Comparison of ENCODE assay signal across 21 cellular contexts in the genomic region with DNA sequence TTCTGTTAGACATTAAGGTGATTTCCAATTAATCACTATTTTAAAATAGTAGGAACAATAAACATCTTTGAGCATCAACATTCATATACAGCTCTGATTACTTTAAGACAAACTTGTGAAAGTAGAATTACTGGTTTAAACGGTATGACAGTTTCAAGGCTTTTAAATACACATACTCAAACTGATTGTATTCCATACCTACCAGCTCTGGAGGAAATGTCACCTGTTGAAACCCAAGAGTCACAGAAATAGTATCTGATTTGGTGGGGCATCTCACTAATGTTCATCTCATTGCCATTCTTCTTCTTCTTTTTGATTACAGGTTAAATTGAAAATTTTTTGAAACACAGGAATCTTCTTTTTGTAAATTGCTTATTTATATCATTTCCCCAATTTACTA. TPM values are rescaled to one million over a fixed set of nuclear protein-coding genes. Genes with fewer than 3 reads are reported as not detected.
DNase-seq lines count a peak whose midpoint lies in the region; ATAC-seq, FAIRE-seq and TF ChIP-seq lines count a peak whose summit lies in the region.
"Had no signal": no experiment of that assay in that cellular context is flagged by ENCODE, and none has a peak within 500 bp of the region (broad histone marks: within the 10 kb centered on the region; RNA-seq: fewer than 3 reads in every experiment).

No MANE protein-coding gene starts in this region.

- H3F3A ChIP-seq in MM.1S (ENCODE audit: insufficient read depth, low read length): peaks cover 3% of the 10 kb centered on the region; the same call in 1 of the 2 replicates

- H3K9ac ChIP-seq in MM.1S (ENCODE audit: low read length): no peak overlapping the region; the same call in 1 of the 2 replicates
- H3K9ac ChIP-seq: BLaER1 had no signal

- DNase-seq in MM.1S (peak; percentile 55), T-helper 17 cell (no peak), NCI-H526 treated with DMSO at 0.1 percent for 48 hours (lab: John Stamatoyannopoulos, UW) (no peak), NK-92 (lab: John Stamatoyannopoulos, UW; ENCODE audit: unreplicated experiment) (no peak), sigmoid colon (no peak), HK-2 (ENCODE audit: unreplicated experiment) (no peak)
- DNase-seq: 8988T; ACHN; BE2C; C1 segment of cervical spinal cord; CD4-positive, alpha-beta memory T cell; CD4-positive, CD25-positive, alpha-beta regulatory T cell; CD8-positive, alpha-beta memory T cell; COR-L47; DMS79 treated with DMSO at 0.1 percent for 48 hours; GDM1 had no signal

- H3K9me2 ChIP-seq in MM.1S (replicated peaks; ENCODE audit: insufficient read depth, low read length): no peaks in the 10 kb centered on the region

- H3K27ac Mint-ChIP-seq in T-helper 17 cell: peak overlapping the region; percentile 51
- H3K27ac Mint-ChIP-seq: CD14-positive monocyte; CD4-positive, alpha-beta memory T cell; CD4-positive, CD25-positive, alpha-beta regulatory T cell; CD8-positive, alpha-beta memory T cell had no signal

- H3K27me3 ChIP-seq in MM.1S (replicated peaks; ENCODE audit: insufficient read depth, low read length): no peaks in the 10 kb centered on the region
- no peaks in the 10 kb centered on the region for H3K27me3 ChIP-seq in sigmoid colon
- H3K27me3 ChIP-seq: BE2C, BLaER1 had no signal

- H3K79me2 ChIP-seq in MM.1S (ENCODE audit: low read length): no peaks in the 10 kb centered on the region

- no peaks in the 10 kb centered on the region for H3K4me1 Mint-ChIP-seq in T-helper 17 cell
- H3K4me1 Mint-ChIP-seq: CD4-positive, alpha-beta memory T cell; CD4-positive, CD25-positive, alpha-beta regulatory T cell; CD8-positive, alpha-beta memory T cell had no signal

- H2AFZ ChIP-seq in MM.1S (ENCODE audit: low read length): 0 out of 2 replicates have a peak overlapping the region, but pooled peaks have one; percentile 37

- FAIRE-seq in G401.6 (lab: Jason Lieb, UNC): peak; percentile 19
- FAIRE-seq: GM12878, GM12892 had no signal

- H3K36me3 ChIP-seq in MM.1S (replicated peaks; ENCODE audit: insufficient read depth, low read length) (no peaks in the 10 kb centered on the region), sigmoid colon (peaks cover 3 to 64% (median 16%) of the 10 kb centered on the region in 4 donors)
- H3K36me3 ChIP-seq: BE2C had no signal

- peak overlapping the region; percentile 64; the same call in 1 of the 2 replicates for H3K4me2 ChIP-seq in MM.1S (ENCODE audit: low read depth, low read length)
- H3K4me2 ChIP-seq: BLaER1 had no signal

- H3K27ac ChIP-seq in MM.1S (ENCODE audit: low read length): peak overlapping the region; percentile 30; the same call in 1 of the 2 replicates
- H3K27ac ChIP-seq in sigmoid colon: no peak overlapping the region
- H3K27ac ChIP-seq: BLaER1 had no signal

- intact Hi-C loops in sigmoid colon (cut with DNase I): no loop called here

- WGBS in sigmoid colon, 2 donors: 32 to 62% methylated on average over 1 of the region's 1 CpG

- H3K4me1 ChIP-seq in MM.1S (ENCODE audit: low read length): peaks cover 19% of the 10 kb centered on the region
- no peaks in the 10 kb centered on the region for H3K4me1 ChIP-seq in sigmoid colon
- H3K4me1 ChIP-seq: BE2C, BLaER1 had no signal

- no peak for ATAC-seq in T-helper 17 cell
- ATAC-seq: GM12878 had no signal

- no peak for TF ChIP-seq CTCF in MM.1S (IDR thresholded peaks at IDR 0.05; ENCODE audit: low read length)
- TF ChIP-seq CTCF in sigmoid colon (IDR thresholded peaks at IDR 0.05): no peak

- H3K4me3 ChIP-seq in MM.1S (ENCODE audit: low read length) (peak overlapping the region; percentile 21; the same call in 1 of the 2 replicates), sigmoid colon (no peak overlapping the region)
- H3K4me3 ChIP-seq: BLaER1, GM12878 had no signal

- H3K36me3 Mint-ChIP-seq in T-helper 17 cell (ENCODE audit: low read depth): peaks cover 9% of the 10 kb centered on the region

- H3K9me3 ChIP-seq in MM.1S (replicated peaks; ENCODE audit: insufficient read depth, low read length) (no peaks in the 10 kb centered on the region), T-helper 17 cell (ENCODE audit: control insufficient read depth, low read length, poor library complexity, severe bottlenecking) (no peaks in the 10 kb centered on the region), sigmoid colon (no peaks in the 10 kb centered on the region)
- H3K9me3 ChIP-seq: BE2C, BLaER1 had no signal

- no peaks in the 10 kb centered on the region for H4K20me1 ChIP-seq in MM.1S (ENCODE audit: insufficient read depth, low read length)
- H4K20me1 ChIP-seq: BLaER1 had no signal

- no peak overlapping the region for H3K4me3 Mint-ChIP-seq in T-helper 17 cell
- H3K4me3 Mint-ChIP-seq: CD14-positive monocyte; CD4-positive, alpha-beta memory T cell; CD4-positive, CD25-positive, alpha-beta regulatory T cell; CD8-positive, alpha-beta memory T cell had no signal

- no peak for TF ChIP-seq EP300 in sigmoid colon (IDR thresholded peaks at IDR 0.05)

- H3K27me3 Mint-ChIP-seq in T-helper 17 cell: no peaks in the 10 kb centered on the region
- H3K27me3 Mint-ChIP-seq: CD4-positive, alpha-beta memory T cell; CD4-positive, CD25-positive, alpha-beta regulatory T cell; CD8-positive, alpha-beta memory T cell had no signal

- TF ChIP-seq POLR2A in sigmoid colon (IDR thresholded peaks at IDR 0.05): no peak

RNA-seq across cellular contexts. Expression of gene USP40, which starts 36.2 kb away (rescaled TPM):
- 10 to 100 TPM; 10.7 to 14.0 TPM for total RNA-seq in T-helper 17 cell
- total RNA-seq in sigmoid colon: 10 to 100 TPM; 23.4 to 34.5 (median 31.3) TPM
- polyA plus RNA-seq in sigmoid colon: 10 to 100 TPM in 2 of 3 donors, 1 to 10 TPM in 1; 9.6 to 14.7 (median 10.9) TPM
